In genomic region chr10:97400665-97401454, GRCh38 we compare ENCODE assay signal across 8 cellular contexts. TPM values are rescaled to one million over a fixed set of nuclear protein-coding genes. Genes with fewer than 3 reads are reported as not detected.
DNase-seq lines count a peak whose midpoint lies in the region; ATAC-seq and TF ChIP-seq lines count a peak whose summit lies in the region.

TSS of gene RRP12 (minus strand) at chr10:97401340. CDS start at chr10:97401231, 109 bp downstream.

- ATAC-seq in GM19324 (IDR thresholded peaks at IDR 0.05; ENCODE audit: low FRiP score, unreplicated experiment), result peak; percentile 96
- peak; percentile 100 for ATAC-seq in HG03460 (IDR thresholded peaks at IDR 0.05; ENCODE audit: unreplicated experiment)
- ATAC-seq in activated CD4-positive, alpha-beta T cell treated with anti-CD3 and anti-CD28 coated beads for 36 hours, result peak; percentile 99

- H3K9me3 Mint-ChIP-seq in CD14-positive monocyte, result no peaks in the 10 kb centered on the region
- no peaks in the 10 kb centered on the region for H3K9me3 Mint-ChIP-seq in activated CD4-positive, alpha-beta T cell treated with anti-CD3 and anti-CD28 coated beads for 36 hours (ENCODE audit: low read depth)

- TF ChIP-seq CTCF in CD14-positive monocyte (IDR thresholded peaks at IDR 0.05) (no peak), coronary artery (IDR thresholded peaks at IDR 0.05) (no peak)

- H3K4me3 Mint-ChIP-seq in CD14-positive monocyte, result peak within 1 kb of the TSS; percentile 91 to 94
- H3K4me3 Mint-ChIP-seq in activated CD4-positive, alpha-beta T cell treated with anti-CD3 and anti-CD28 coated beads for 36 hours, result peak within 1 kb of the TSS; percentile 96

- intact Hi-C loops in CD14-positive monocyte (cut with micrococcal nuclease), result loop anchor here (2.0 to 5.0 kb wide), 3 partner anchors 34 to 96 kb away; partner anchors contain the start of genes MMS19 (in 1 of the 2) and UBTD1 (in 1 of the 2)
- intact Hi-C loops in activated CD4-positive, alpha-beta T cell treated with anti-CD3 and anti-CD28 coated beads for 36 hours (cut with DNase I, micrococcal nuclease), result loop anchor here (1.0 to 2.0 kb wide), 9 partner anchors 12 to 336 kb away; partner anchors contain the start of genes FRAT2 (in 2 of the 2), MMS19 (in 2 of the 2), UBTD1 (in 2 of the 2) and ARHGAP19 (in 1 of the 2)

- POLR2A ChIA-PET in activated CD4-positive, alpha-beta T cell treated with anti-CD3 and anti-CD28 coated beads for 36 hours (lab: Charles Lee), result interaction anchor here (0.5 to 2.0 kb wide), 13 partner anchors 13 to 153 kb away, joined by 3 to 28 read pairs (median 4); partner anchors contain the start of genes ARHGAP19 and FRAT2

- peaks cover 0 to 2% (median 0%) of the 10 kb centered on the region in 3 donors for H3K27me3 Mint-ChIP-seq in CD14-positive monocyte (ENCODE audit: low read depth in 3 of 3)
- H3K27me3 Mint-ChIP-seq in activated CD4-positive, alpha-beta T cell treated with anti-CD3 and anti-CD28 coated beads for 36 hours, result no peaks in the 10 kb centered on the region

- H3K4me1 Mint-ChIP-seq in CD14-positive monocyte, result peaks cover 36% of the 10 kb centered on the region
- peaks cover 7% of the 10 kb centered on the region for H3K4me1 Mint-ChIP-seq in activated CD4-positive, alpha-beta T cell treated with anti-CD3 and anti-CD28 coated beads for 36 hours

- peak within 1 kb of the TSS; percentile 97 to 100 (median 98) for H3K27ac Mint-ChIP-seq in CD14-positive monocyte
- peak within 1 kb of the TSS; percentile 85 for H3K27ac Mint-ChIP-seq in activated CD4-positive, alpha-beta T cell treated with anti-CD3 and anti-CD28 coated beads for 36 hours

- H3K4me3 ChIP-seq in coronary artery, result peak within 1 kb of the TSS; percentile 85

- peak within 1 kb of the TSS; percentile 38 to 80 for H3K27ac ChIP-seq in coronary artery
- peak within 1 kb of the TSS; percentile 54 for H3K27ac ChIP-seq in layer of hippocampus (ENCODE audit: low read depth, low read length)

- H3K27me3 ChIP-seq in layer of hippocampus (ENCODE audit: control insufficient read depth, insufficient read depth, low read length), result no peaks in the 10 kb centered on the region

- CTCF ChIA-PET in activated CD4-positive, alpha-beta T cell treated with anti-CD3 and anti-CD28 coated beads for 36 hours (lab: Charles Lee), result interaction anchor here (0.5 to 10.6 kb wide), 24 partner anchors 12 to 390 kb away, joined by 3 to 61 read pairs (median 4); partner anchors contain the start of genes ARHGAP19 and EXOSC1

- peak; percentile 97 for DNase-seq in CD14-positive monocyte (ENCODE audit: low spot score)
- DNase-seq in NCI-H524 treated with DMSO at 0.1 percent for 48 hours (lab: John Stamatoyannopoulos, UW), result peak; percentile 27
- peak; percentile 89 for DNase-seq in activated CD4-positive, alpha-beta T cell treated with anti-CD3 and anti-CD28 coated beads for 36 hours
- DNase-seq in coronary artery (ENCODE audit: low spot score), result peak; percentile 89
- peak; percentile 72 to 82 for DNase-seq in stimulated activated CD4-positive, alpha-beta T cell treated with anti-CD3 and anti-CD28 coated beads, Interleukin-2, amount 100 ng/mL, for 24 hours

- H3K36me3 Mint-ChIP-seq in CD14-positive monocyte, result peaks cover 14 to 28% of the 10 kb centered on the region in 2 donors
- peaks cover 9% of the 10 kb centered on the region for H3K36me3 Mint-ChIP-seq in activated CD4-positive, alpha-beta T cell treated with anti-CD3 and anti-CD28 coated beads for 36 hours (ENCODE audit: low read depth)

RNA-seq across cellular contexts. Expression of gene RRP12, which starts in this region (rescaled TPM):
- polyA plus RNA-seq in CD14-positive monocyte, result 10 to 100 TPM; 31.0 to 44.3 TPM
- 10 to 100 TPM; 45.9 to 49.4 TPM for total RNA-seq in activated CD4-positive, alpha-beta T cell treated with anti-CD3 and anti-CD28 coated beads for 36 hours

Comparison
In these comparisons a context has a peak if more than half of its experiments do, and no peak if none do; other contexts are left out.
1. Peak in every context shown above with its lines: DNase-seq, ATAC-seq, H3K4me3 ChIP-seq and H3K27ac ChIP-seq.
2. DNase-seq: peak in every context shown above with its lines; median percentile 97 in CD14-positive monocyte; 89 in activated CD4-positive, alpha-beta T cell treated with anti-CD3 and anti-CD28 coated beads for 36 hours; 89 in coronary artery; 77 in stimulated activated CD4-positive, alpha-beta T cell treated with anti-CD3 and anti-CD28 coated beads, Interleukin-2, amount 100 ng/mL, for 24 hours; 27 in NCI-H524 treated with DMSO at 0.1 percent for 48 hours.